In genomic region chr7:43454936-43455518, GRCh38 we compare ENCODE assay signal across 8 cellular contexts.
A peak's percentile ranks its signal among the peaks of the same experiment; 100 is the strongest.
DNase-seq lines count a peak whose midpoint lies in the region; ATAC-seq, FAIRE-seq and TF ChIP-seq lines count a peak whose summit lies in the region.

No MANE protein-coding gene starts in this region.

- FAIRE-seq in GM18507 (lab: Jason Lieb, UNC) = peak; percentile 86

- peak; percentile 58 for DNase-seq in AG10803 (ENCODE audit: low read depth)
- peak; percentile 28 for DNase-seq in GM18507 (ENCODE audit: extremely low spot score, insufficient read length, low read depth)
- peak; percentile 52 for DNase-seq in RPMI8226
- peak; percentile 28 for DNase-seq in fibroblast of gingiva (ENCODE audit: low read depth)
- peak; percentile 84 for DNase-seq in renal cortical epithelial cell (ENCODE audit: low read depth)
- no peak for DNase-seq in middle frontal gyrus (ENCODE audit: extremely low spot score, low spot score)

- peak overlapping the region; percentile 5; the same call in 1 of the 2 replicates for H3K4me3 ChIP-seq in AG10803 (ENCODE audit: low read length)

- TF ChIP-seq CTCF in AG10803 (conservative IDR thresholded peaks at IDR 0.05; ENCODE audit: low read length) = peak; percentile 66

- peak; percentile 65 for ATAC-seq in HG03196 (IDR thresholded peaks at IDR 0.05; ENCODE audit: unreplicated experiment)
- ATAC-seq in HG02642 (IDR thresholded peaks at IDR 0.05; ENCODE audit: poor library complexity, unreplicated experiment) = no peak
